ENCODE assay signal across 1 cellular context in genomic region chr2:237590272-237591020, GRCh38.
TF ChIP-seq lines count a peak whose summit lies in the region.

RAB17 (minus strand) TSS chr2:237590734; CDS start chr2:237586154, 4,580 bp downstream.

TF ChIP-seq in HepG2, 621 proteins besides CTCF, POLR2A, EP300 and RAD21 (continued from another document and continues in another):
- no peak for TF ChIP-seq ZNF207 (IDR thresholded peaks at IDR 0.05; ENCODE audit: borderline replicate concordance)
- peak; percentile 88; the same call in 1 of the 2 replicates for TF ChIP-seq ZNF607 (CRISPR knock-in tag; IDR thresholded peaks at IDR 0.05; ENCODE audit: borderline replicate concordance)
- no peak for TF ChIP-seq NR3C1 (CRISPR knock-in tag; IDR thresholded peaks at IDR 0.05)
- TF ChIP-seq ZNF790 (CRISPR knock-in tag; IDR thresholded peaks at IDR 0.05; ENCODE audit: borderline replicate concordance), result peak; percentile 80; the same call in 1 of the 2 replicates
- TF ChIP-seq ERF (CRISPR knock-in tag; IDR thresholded peaks at IDR 0.05), result peak; percentile 88
- 0 out of 2 replicates have a peak, but pooled peaks have one; percentile 22 for TF ChIP-seq PAF1 (CRISPR knock-in tag; IDR thresholded peaks at IDR 0.05)
- peak; percentile 36; the same call in 1 of the 2 replicates for TF ChIP-seq ZFP1 (CRISPR knock-in tag; IDR thresholded peaks at IDR 0.05)
- no peak for TF ChIP-seq RFX1 (IDR thresholded peaks at IDR 0.05)
- 0 out of 2 replicates have a peak, but pooled peaks have one; percentile 21 for TF ChIP-seq CHD2 (IDR thresholded peaks at IDR 0.05; ENCODE audit: low read depth, low read length)
- peak in 1 of 2 experiments; percentile 49; a peak in 1 of 4 replicates for TF ChIP-seq ATF4 (CRISPR knock-in tag; IDR thresholded peaks at IDR 0.05)
- TF ChIP-seq ZNF556 (CRISPR knock-in tag; IDR thresholded peaks at IDR 0.05; ENCODE audit: borderline replicate concordance), result peak; percentile 96; the same call in 1 of the 2 replicates
- TF ChIP-seq PCBP1 (IDR thresholded peaks at IDR 0.05; ENCODE audit: borderline replicate concordance, low read depth, low read length), result no peak
- peak; percentile 32; the same call in 1 of the 2 replicates for TF ChIP-seq ZNF713 (CRISPR knock-in tag; IDR thresholded peaks at IDR 0.05)
- TF ChIP-seq NR2C2 (CRISPR knock-in tag; IDR thresholded peaks at IDR 0.05; ENCODE audit: borderline replicate concordance), result peak; percentile 96
- TF ChIP-seq GLMP (CRISPR knock-in tag; IDR thresholded peaks at IDR 0.05; ENCODE audit: borderline replicate concordance), result no peak
- peak; percentile 86; the same call in 1 of the 2 replicates for TF ChIP-seq ZNF616 (CRISPR knock-in tag; IDR thresholded peaks at IDR 0.05; ENCODE audit: low read depth)
- TF ChIP-seq ZFP36L2 (CRISPR knock-in tag; IDR thresholded peaks at IDR 0.05), result no peak
- peak; percentile 69 for TF ChIP-seq PATZ1 (CRISPR knock-in tag; IDR thresholded peaks at IDR 0.05)
- TF ChIP-seq ZNF225 (CRISPR knock-in tag; IDR thresholded peaks at IDR 0.05), result 0 out of 2 replicates have a peak, but pooled peaks have one; percentile 68
- TF ChIP-seq ZBTB14 (CRISPR knock-in tag; IDR thresholded peaks at IDR 0.05), result peak; percentile 29; the same call in 1 of the 2 replicates
- TF ChIP-seq SIX4 (CRISPR knock-in tag; IDR thresholded peaks at IDR 0.05), result peak; percentile 82
- TF ChIP-seq HNRNPUL1 (IDR thresholded peaks at IDR 0.05; ENCODE audit: low read depth, low read length), result no peak
- TF ChIP-seq HCFC1 (IDR thresholded peaks at IDR 0.05; ENCODE audit: low read depth, low read length), result no peak; the same call in 1 of the 2 replicates
- TF ChIP-seq ZNF143 (CRISPR knock-in tag; IDR thresholded peaks at IDR 0.05), result peak; percentile 69
- no peak for TF ChIP-seq ZNF382 (CRISPR knock-in tag; IDR thresholded peaks at IDR 0.05; ENCODE audit: borderline replicate concordance)
- peak; percentile 96 for TF ChIP-seq RXRB (CRISPR knock-in tag; IDR thresholded peaks at IDR 0.05; ENCODE audit: borderline replicate concordance)
- TF ChIP-seq E2F2 (CRISPR knock-in tag; IDR thresholded peaks at IDR 0.05; ENCODE audit: borderline replicate concordance), result no peak
- TF ChIP-seq E2F5 (CRISPR knock-in tag; conservative IDR thresholded peaks at IDR 0.05), result no peak
- TF ChIP-seq NR2F1 (CRISPR knock-in tag; IDR thresholded peaks at IDR 0.05), result peak; percentile 90 to 97
- peak; percentile 100 for TF ChIP-seq ZEB1 (IDR thresholded peaks at IDR 0.05; ENCODE audit: insufficient replicate concordance, low read depth)
- peak; percentile 93 for TF ChIP-seq ZBTB7B (CRISPR knock-in tag; IDR thresholded peaks at IDR 0.05)
- TF ChIP-seq RELA (CRISPR knock-in tag; IDR thresholded peaks at IDR 0.05), result no peak
- no peak for TF ChIP-seq ATF7 (IDR thresholded peaks at IDR 0.05)
- TF ChIP-seq ATF7 (CRISPR knock-in tag; IDR thresholded peaks at IDR 0.05), result peak; percentile 91
- TF ChIP-seq TRIM22 (IDR thresholded peaks at IDR 0.05), result no peak
- TF ChIP-seq TOPORS (CRISPR knock-in tag; IDR thresholded peaks at IDR 0.05), result no peak; the same call in 1 of the 2 replicates
- peak; percentile 64; the same call in 1 of the 2 replicates for TF ChIP-seq JDP2 (CRISPR knock-in tag; IDR thresholded peaks at IDR 0.05; ENCODE audit: borderline replicate concordance)
- TF ChIP-seq MXD4 (CRISPR knock-in tag; IDR thresholded peaks at IDR 0.05), result no peak; the same call in 1 of the 2 replicates
- TF ChIP-seq ZNF142 (CRISPR knock-in tag; IDR thresholded peaks at IDR 0.05), result no peak; the same call in 1 of the 2 replicates
- TF ChIP-seq HNRNPH1 (optimal IDR thresholded peaks at IDR 0.05; ENCODE audit: low read depth, low read length), result no peak
- TF ChIP-seq GZF1 (CRISPR knock-in tag; IDR thresholded peaks at IDR 0.05), result peak; percentile 72; the same call in 1 of the 2 replicates
- no peak for TF ChIP-seq ETS1 (CRISPR knock-in tag; IDR thresholded peaks at IDR 0.05)
- peak; percentile 56 for TF ChIP-seq ZFX (CRISPR knock-in tag; IDR thresholded peaks at IDR 0.05; ENCODE audit: low read depth)
- TF ChIP-seq MED1 (CRISPR knock-in tag; IDR thresholded peaks at IDR 0.05), result peak; percentile 98
- TF ChIP-seq MTA1 (CRISPR knock-in tag; IDR thresholded peaks at IDR 0.05; ENCODE audit: borderline replicate concordance), result peak; percentile 100
- peak; percentile 98 for TF ChIP-seq HIVEP1 (CRISPR knock-in tag; IDR thresholded peaks at IDR 0.05)
- TF ChIP-seq ZNF501 (CRISPR knock-in tag; IDR thresholded peaks at IDR 0.05), result peak; percentile 96
- TF ChIP-seq ARNT2 (CRISPR knock-in tag; IDR thresholded peaks at IDR 0.05; ENCODE audit: low read depth), result peak; percentile 90
- peak; percentile 92 for TF ChIP-seq ZSCAN31 (CRISPR knock-in tag; IDR thresholded peaks at IDR 0.05; ENCODE audit: low read depth)
- TF ChIP-seq ZNF138 (CRISPR knock-in tag; IDR thresholded peaks at IDR 0.05; ENCODE audit: low read depth), result no peak; the same call in 1 of the 2 replicates
- TF ChIP-seq GLI4 (CRISPR knock-in tag; IDR thresholded peaks at IDR 0.05; ENCODE audit: borderline replicate concordance), result peak; percentile 71; the same call in 1 of the 2 replicates
- no peak for TF ChIP-seq BATF2 (CRISPR knock-in tag; IDR thresholded peaks at IDR 0.05)
- peak; percentile 98 for TF ChIP-seq ZNF747 (CRISPR knock-in tag; IDR thresholded peaks at IDR 0.05; ENCODE audit: borderline replicate concordance)
